Comparison of ENCODE assay signal across 25 cellular contexts in the genomic region with DNA sequence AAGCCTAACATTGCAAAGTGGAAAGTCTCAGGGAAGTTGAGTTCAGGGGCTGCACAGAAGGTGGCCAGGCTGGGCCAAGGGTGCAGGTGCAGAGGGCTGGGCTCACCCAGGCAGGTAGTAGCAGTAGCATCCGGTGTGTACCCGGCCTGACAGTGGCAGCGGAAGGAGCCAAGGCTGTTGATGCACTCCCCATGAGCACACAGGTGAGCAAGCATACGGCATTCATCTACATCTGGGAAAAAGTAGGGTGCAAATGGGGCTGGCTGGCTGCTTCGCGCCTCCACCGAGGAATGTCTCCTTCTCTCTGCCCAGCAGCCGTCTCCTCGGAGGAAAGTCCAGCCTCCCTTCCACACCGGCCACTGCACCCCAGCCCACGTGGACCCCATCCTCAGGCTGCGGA. TPM values are rescaled to one million over a fixed set of nuclear protein-coding genes. Genes with fewer than 3 reads are reported as not detected.
A peak's percentile ranks its signal among the peaks of the same experiment; 100 is the strongest.
DNase-seq lines count a peak whose midpoint lies in the region; ATAC-seq and TF ChIP-seq lines count a peak whose summit lies in the region.
"Had no signal": no experiment of that assay in that cellular context is flagged by ENCODE, and none has a peak within 500 bp of the region (broad histone marks: within the 10 kb centered on the region; RNA-seq: fewer than 3 reads in every experiment).

No MANE protein-coding gene starts in this region.

- H3K4me3 ChIP-seq in neuronal stem cell (ENCODE audit: low read length in 2 of 2): peak overlapping the region in 1 of 2 donors; percentile 65
- H3K4me3 ChIP-seq: A549; BLaER1 treated with 17β-estradiol and CSF1 and Interleukin-3, amounts not matched to agents 10 nM and 100 nM; GM12878 had no signal

- CTCF ChIA-PET in WTC11 (lab: Charles Lee): interaction anchor here (0.7 kb wide), 1 partner anchor 140 kb away, joined by 3 read pairs; a partner anchor contains a TSS

- H3K27ac Mint-ChIP-seq in WTC11: peak overlapping the region; percentile 57
- H3K27ac Mint-ChIP-seq: CD4-positive, alpha-beta T cell had no signal

- no peak overlapping the region for H2AFZ ChIP-seq in neuronal stem cell (ENCODE audit: low read length)

- no peaks in the 10 kb centered on the region; the same call in 1 of the 2 replicates for H3K27me3 Mint-ChIP-seq in WTC11 (ENCODE audit: low read depth)
- H3K27me3 Mint-ChIP-seq: CD4-positive, alpha-beta T cell had no signal

- H2AK5ac ChIP-seq in neuronal stem cell (ENCODE audit: low read depth, low read length): peak overlapping the region; percentile 19

- WGBS in neuronal stem cell (ENCODE audit: extremely low coverage in 2 of 2, insufficient read length in 2 of 2, insufficient replicate concordance in 1 of 2), 2 donors: no CpG with 5 or more reads among the region's 12 CpGs

- H3K9me3 Mint-ChIP-seq in WTC11: no peaks in the 10 kb centered on the region
- H3K9me3 Mint-ChIP-seq: CD4-positive, alpha-beta T cell; CD8-positive, alpha-beta memory T cell had no signal

- H3K14ac ChIP-seq in neuronal stem cell (ENCODE audit: low read length): no peak overlapping the region

- peak overlapping the region; percentile 53 for H3K9ac ChIP-seq in neuronal stem cell (ENCODE audit: low read depth, low read length, poor library complexity)
- H3K9ac ChIP-seq: BLaER1 treated with 17β-estradiol and CSF1 and Interleukin-3, amounts not matched to agents 10 nM and 100 nM had no signal

- H3K4ac ChIP-seq in neuronal stem cell (ENCODE audit: low read length): peak overlapping the region; percentile 38

- no peaks in the 10 kb centered on the region for H3K27me3 ChIP-seq in neuronal stem cell (ENCODE audit: control insufficient read depth in 3 of 3, insufficient read depth in 3 of 3, low read depth in 1 of 3, low read length in 3 of 3)
- H3K27me3 ChIP-seq: BE2C; BLaER1 treated with 17β-estradiol and CSF1 and Interleukin-3, amounts not matched to agents 10 nM and 100 nM had no signal

- H3K23ac ChIP-seq in neuronal stem cell (ENCODE audit: low read depth, low read length, poor library complexity): peak overlapping the region; percentile 11

- no peak overlapping the region for H2BK12ac ChIP-seq in neuronal stem cell (ENCODE audit: low read length)

- H4K8ac ChIP-seq in neuronal stem cell (ENCODE audit: low read depth, low read length): no peak overlapping the region

- H2BK15ac ChIP-seq in neuronal stem cell (ENCODE audit: low read length): no peak overlapping the region

- peaks cover 24% of the 10 kb centered on the region for H3K36me3 Mint-ChIP-seq in WTC11
- H3K36me3 Mint-ChIP-seq: CD14-positive monocyte; CD8-positive, alpha-beta memory T cell had no signal

- no peak for ATAC-seq in WTC11
- ATAC-seq: A549, GM12878 had no signal

- no peak for TF ChIP-seq CTCF in WTC11 (IDR thresholded peaks at IDR 0.05)

- no peak overlapping the region for H4K91ac ChIP-seq in neuronal stem cell (ENCODE audit: low read depth, low read length, poor library complexity)

- no peak overlapping the region for H2BK120ac ChIP-seq in neuronal stem cell (ENCODE audit: low read depth, low read length)

- POLR2A ChIA-PET in WTC11 (lab: Charles Lee): no interaction called here

- H3K4me2 ChIP-seq in neuronal stem cell (ENCODE audit: insufficient read depth, low read length, poor library complexity, severe bottlenecking): no peak overlapping the region
- H3K4me2 ChIP-seq: A549 had no signal

- no peak overlapping the region for H2BK5ac ChIP-seq in neuronal stem cell (ENCODE audit: low read length)

- peaks cover 4% of the 10 kb centered on the region; the same call in 1 of the 2 replicates for H3K4me1 Mint-ChIP-seq in WTC11

- peak overlapping the region; percentile 52 for H3K18ac ChIP-seq in neuronal stem cell (ENCODE audit: low read length)

- H3K79me1 ChIP-seq in neuronal stem cell (ENCODE audit: low read depth, low read length): peaks cover 2% of the 10 kb centered on the region

- peaks cover 10 to 23% of the 10 kb centered on the region in 2 donors for H3K36me3 ChIP-seq in neuronal stem cell (replicated peaks in 1 of 2; ENCODE audit: control insufficient read depth in 2 of 2, insufficient read depth in 2 of 2, low read length in 2 of 2)
- H3K36me3 ChIP-seq: BE2C; BLaER1 treated with 17β-estradiol and CSF1 and Interleukin-3, amounts not matched to agents 10 nM and 100 nM had no signal

- H3K9me3 ChIP-seq in neuronal stem cell (replicated peaks in 1 of 2; ENCODE audit: control insufficient read depth in 2 of 2, insufficient read depth in 1 of 2, low read depth in 1 of 2, low read length in 2 of 2): peaks cover 2 to 5% of the 10 kb centered on the region in 2 donors
- H3K9me3 ChIP-seq: A549, BE2C had no signal

- H3K4me1 ChIP-seq in neuronal stem cell (ENCODE audit: control insufficient read depth in 2 of 2, insufficient read depth in 1 of 2, low read depth in 1 of 2, low read length in 2 of 2): peaks cover 12 to 18% of the 10 kb centered on the region in 2 donors
- H3K4me1 ChIP-seq: BE2C had no signal

- DNase-seq in COLO668 (lab: John Stamatoyannopoulos, UW; ENCODE audit: unreplicated experiment) (peak; percentile 19), D341Med (ENCODE audit: low spot score) (peak; percentile 18), WTC11 (ENCODE audit: low spot score) (no peak), neuronal stem cell (ENCODE audit: low spot score) (no peak), NCI-H2196 (lab: John Stamatoyannopoulos, UW; ENCODE audit: unreplicated experiment) (no peak), H4 (ENCODE audit: low spot score) (no peak)
- DNase-seq in stimulated activated CD4-positive, alpha-beta T cell treated with anti-CD3 and anti-CD28 coated beads, Interleukin-15, amount 100 ng/mL, for 24 hours: no peak
- DNase-seq: 8988T; ACHN; AML-193; BE2C; CD4-positive, alpha-beta T cell; CD8-positive, alpha-beta memory T cell; COR-L47; DMS 273 treated with DMSO at 0.1 percent for 48 hours; DMS79; EL; GDM1; GOT3; H7; HCEC 1CT had no signal

- no peak overlapping the region for H3K4me3 Mint-ChIP-seq in WTC11
- H3K4me3 Mint-ChIP-seq: CD14-positive monocyte; CD4-positive, alpha-beta T cell had no signal

- H3K27ac ChIP-seq in neuronal stem cell (replicated peaks; ENCODE audit: low read length): no peak overlapping the region
- H3K27ac ChIP-seq: A549; BLaER1 treated with 17β-estradiol and CSF1 and Interleukin-3, amounts not matched to agents 10 nM and 100 nM had no signal

TF ChIP-seq in WTC11, 78 proteins besides CTCF, POLR2A, EP300 and RAD21 (continues in another document):
- TF ChIP-seq GTF2I (CRISPR knock-in tag; conservative IDR thresholded peaks at IDR 0.05): no peak
- TF ChIP-seq, protein P1, sequence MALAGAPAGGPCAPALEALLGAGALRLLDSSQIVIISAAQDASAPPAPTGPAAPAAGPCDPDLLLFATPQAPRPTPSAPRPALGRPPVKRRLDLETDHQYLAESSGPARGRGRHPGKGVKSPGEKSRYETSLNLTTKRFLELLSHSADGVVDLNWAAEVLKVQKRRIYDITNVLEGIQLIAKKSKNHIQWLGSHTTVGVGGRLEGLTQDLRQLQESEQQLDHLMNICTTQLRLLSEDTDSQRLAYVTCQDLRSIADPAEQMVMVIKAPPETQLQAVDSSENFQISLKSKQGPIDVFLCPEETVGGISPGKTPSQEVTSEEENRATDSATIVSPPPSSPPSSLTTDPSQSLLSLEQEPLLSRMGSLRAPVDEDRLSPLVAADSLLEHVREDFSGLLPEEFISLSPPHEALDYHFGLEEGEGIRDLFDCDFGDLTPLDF (CRISPR knock-in tag; IDR thresholded peaks at IDR 0.05): no peak
- TF ChIP-seq, protein P2, sequence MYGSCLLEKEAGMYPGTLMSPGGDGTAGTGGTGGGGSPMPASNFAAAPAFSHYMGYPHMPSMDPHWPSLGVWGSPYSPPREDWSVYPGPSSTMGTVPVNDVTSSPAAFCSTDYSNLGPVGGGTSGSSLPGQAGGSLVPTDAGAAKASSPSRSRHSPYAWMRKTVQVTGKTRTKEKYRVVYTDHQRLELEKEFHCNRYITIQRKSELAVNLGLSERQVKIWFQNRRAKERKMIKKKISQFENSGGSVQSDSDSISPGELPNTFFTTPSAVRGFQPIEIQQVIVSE (CRISPR knock-in tag; IDR thresholded peaks at IDR 0.05; ENCODE audit: borderline replicate concordance): no peak
- TF ChIP-seq, protein P3, sequence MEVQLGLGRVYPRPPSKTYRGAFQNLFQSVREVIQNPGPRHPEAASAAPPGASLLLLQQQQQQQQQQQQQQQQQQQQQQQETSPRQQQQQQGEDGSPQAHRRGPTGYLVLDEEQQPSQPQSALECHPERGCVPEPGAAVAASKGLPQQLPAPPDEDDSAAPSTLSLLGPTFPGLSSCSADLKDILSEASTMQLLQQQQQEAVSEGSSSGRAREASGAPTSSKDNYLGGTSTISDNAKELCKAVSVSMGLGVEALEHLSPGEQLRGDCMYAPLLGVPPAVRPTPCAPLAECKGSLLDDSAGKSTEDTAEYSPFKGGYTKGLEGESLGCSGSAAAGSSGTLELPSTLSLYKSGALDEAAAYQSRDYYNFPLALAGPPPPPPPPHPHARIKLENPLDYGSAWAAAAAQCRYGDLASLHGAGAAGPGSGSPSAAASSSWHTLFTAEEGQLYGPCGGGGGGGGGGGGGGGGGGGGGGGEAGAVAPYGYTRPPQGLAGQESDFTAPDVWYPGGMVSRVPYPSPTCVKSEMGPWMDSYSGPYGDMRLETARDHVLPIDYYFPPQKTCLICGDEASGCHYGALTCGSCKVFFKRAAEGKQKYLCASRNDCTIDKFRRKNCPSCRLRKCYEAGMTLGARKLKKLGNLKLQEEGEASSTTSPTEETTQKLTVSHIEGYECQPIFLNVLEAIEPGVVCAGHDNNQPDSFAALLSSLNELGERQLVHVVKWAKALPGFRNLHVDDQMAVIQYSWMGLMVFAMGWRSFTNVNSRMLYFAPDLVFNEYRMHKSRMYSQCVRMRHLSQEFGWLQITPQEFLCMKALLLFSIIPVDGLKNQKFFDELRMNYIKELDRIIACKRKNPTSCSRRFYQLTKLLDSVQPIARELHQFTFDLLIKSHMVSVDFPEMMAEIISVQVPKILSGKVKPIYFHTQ (CRISPR knock-in tag; IDR thresholded peaks at IDR 0.05): no peak
- TF ChIP-seq ZNF232 (CRISPR knock-in tag; IDR thresholded peaks at IDR 0.05): no peak
- no peak for TF ChIP-seq FOXJ3 (CRISPR knock-in tag; IDR thresholded peaks at IDR 0.05; ENCODE audit: borderline replicate concordance)
- TF ChIP-seq, protein P4, sequence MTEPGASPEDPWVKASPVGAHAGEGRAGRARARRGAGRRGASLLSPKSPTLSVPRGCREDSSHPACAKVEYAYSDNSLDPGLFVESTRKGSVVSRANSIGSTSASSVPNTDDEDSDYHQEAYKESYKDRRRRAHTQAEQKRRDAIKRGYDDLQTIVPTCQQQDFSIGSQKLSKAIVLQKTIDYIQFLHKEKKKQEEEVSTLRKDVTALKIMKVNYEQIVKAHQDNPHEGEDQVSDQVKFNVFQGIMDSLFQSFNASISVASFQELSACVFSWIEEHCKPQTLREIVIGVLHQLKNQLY (CRISPR knock-in tag; IDR thresholded peaks at IDR 0.05): no peak
- no peak for TF ChIP-seq MYBL2 (CRISPR knock-in tag; IDR thresholded peaks at IDR 0.05)

RNA-seq across cellular contexts. Expression of a gene that starts 30.6 kb away (rescaled TPM):
- total RNA-seq in WTC11 (2021): 0.53 TPM in 1 of 3 replicates, not detected in the others
- polyA plus RNA-seq in neuronal stem cell (2013, experiment 1 of 2): 0.36 TPM
- 0.60 TPM for polyA plus RNA-seq in neuronal stem cell (2013, experiment 2 of 2)
- not detected in 2 replicates for total RNA-seq in H4 (2014; rRNA removed; shearing (Covaris generic))
- total RNA-seq: CD4-positive, alpha-beta T cell; CD8-positive, alpha-beta memory T cell had no signal
- polyA plus RNA-seq: A549; CD14-positive monocyte; CD8-positive, alpha-beta memory T cell had no signal

Comparison
In these comparisons a context has a peak if more than half of its experiments do, and no peak if none do; other contexts are left out.
1. DNase-seq: peak in COLO668 (single experiment) and D341Med (single experiment); none in WTC11 (single experiment), neuronal stem cell (single experiment), NCI-H2196 (single experiment), stimulated activated CD4-positive, alpha-beta T cell treated with anti-CD3 and anti-CD28 coated beads, Interleukin-15, amount 100 ng/mL, for 24 hours (single experiment) and H4 (single experiment).